11 cellular contexts compared by ENCODE assay signal in the genomic region with DNA sequence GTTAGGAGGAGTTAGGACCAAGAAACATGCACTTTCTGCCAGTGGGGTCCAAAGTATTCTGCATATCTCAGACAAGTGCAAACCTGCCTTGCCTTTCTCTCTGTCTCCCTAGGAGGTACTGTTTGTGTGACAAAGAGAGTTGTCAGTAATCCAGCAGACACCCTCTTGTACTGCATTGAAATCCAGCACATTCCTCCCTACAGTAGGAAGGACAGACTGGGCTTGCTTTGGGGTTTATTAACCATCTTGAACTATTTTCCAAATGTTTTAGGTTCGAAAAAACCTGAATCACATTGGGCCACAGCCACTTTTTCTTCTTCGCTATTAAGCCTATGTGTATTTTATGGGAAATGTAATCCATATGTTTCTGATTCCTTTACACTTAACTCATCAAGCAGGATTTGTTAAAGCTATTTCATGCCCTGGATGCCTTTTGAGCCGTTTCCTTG.
DNase-seq lines count a peak whose midpoint lies in the region; ATAC-seq and TF ChIP-seq lines count a peak whose summit lies in the region.
"Had no signal": no experiment of that assay in that cellular context is flagged by ENCODE, and none has a peak within 500 bp of the region (broad histone marks: within the 10 kb centered on the region; RNA-seq: fewer than 3 reads in every experiment).

No MANE protein-coding gene starts in this region.

- H3K27ac ChIP-seq in RWPE2 (ENCODE audit: poor library complexity, severe bottlenecking) (peak overlapping the region; percentile 79), fibroblast of lung (ENCODE audit: insufficient read depth, low read length) (peak overlapping the region; percentile 15)

- H3K4me1 Mint-ChIP-seq in osteocyte (ENCODE audit: unreplicated experiment): peaks cover 38% of the 10 kb centered on the region
- no peaks in the 10 kb centered on the region for H3K4me1 Mint-ChIP-seq in activated T-cell treated with anti-CD3 and anti-CD28 coated beads, Interleukin-2, amount 50 U/mL, for 4 hours (ENCODE audit: low read depth)
- H3K4me1 Mint-ChIP-seq: activated naive CD4-positive, alpha-beta T cell treated with anti-CD3 and anti-CD28 coated beads, Interleukin-2, amount 50 U/mL, for 24 hours had no signal

- no peaks in the 10 kb centered on the region for H3K79me2 ChIP-seq in fibroblast of lung (ENCODE audit: control insufficient read depth, insufficient read depth, low read length)

- H3K36me3 Mint-ChIP-seq in osteocyte (ENCODE audit: unreplicated experiment): no peaks in the 10 kb centered on the region
- no peaks in the 10 kb centered on the region for H3K36me3 Mint-ChIP-seq in activated T-cell treated with anti-CD3 and anti-CD28 coated beads, Interleukin-2, amount 50 U/mL, for 4 hours (ENCODE audit: insufficient read depth)
- H3K36me3 Mint-ChIP-seq: activated naive CD4-positive, alpha-beta T cell treated with anti-CD3 and anti-CD28 coated beads, Interleukin-2, amount 50 U/mL, for 24 hours had no signal

- H3K9me3 Mint-ChIP-seq in osteocyte (ENCODE audit: unreplicated experiment): peaks cover 3% of the 10 kb centered on the region
- H3K9me3 Mint-ChIP-seq in activated T-cell treated with anti-CD3 and anti-CD28 coated beads, Interleukin-2, amount 50 U/mL, for 4 hours: peaks cover 4% of the 10 kb centered on the region

- H3K4me3 Mint-ChIP-seq in osteocyte (ENCODE audit: unreplicated experiment): no peak overlapping the region
- no peak overlapping the region for H3K4me3 Mint-ChIP-seq in activated T-cell treated with anti-CD3 and anti-CD28 coated beads, Interleukin-2, amount 50 U/mL, for 4 hours
- H3K4me3 Mint-ChIP-seq: activated naive CD4-positive, alpha-beta T cell treated with anti-CD3 and anti-CD28 coated beads, Interleukin-2, amount 50 U/mL, for 24 hours had no signal

- H3K9me3 ChIP-seq in RWPE2 (ENCODE audit: severe bottlenecking): no peaks in the 10 kb centered on the region
- H3K9me3 ChIP-seq in fibroblast of lung (ENCODE audit: control insufficient read depth, insufficient read depth, low read depth, low read length): no peaks in the 10 kb centered on the region

- no peak overlapping the region for H3K9ac ChIP-seq in fibroblast of lung (ENCODE audit: insufficient read depth, low read length)

- TF ChIP-seq CTCF in RWPE2 (IDR thresholded peaks at IDR 0.05; ENCODE audit: poor library complexity, severe bottlenecking) (no peak), fibroblast of lung (conservative IDR thresholded peaks at IDR 0.05 in 1 of 2, IDR thresholded peaks at IDR 0.05 in 1 of 2; ENCODE audit: low read depth in 1 of 2, low read length in 2 of 2) (no peak), osteocyte (IDR thresholded peaks at IDR 0.05) (no peak)

- H3K27me3 ChIP-seq in RWPE2 (ENCODE audit: insufficient read depth, poor library complexity, severe bottlenecking) (no peaks in the 10 kb centered on the region), fibroblast of lung (ENCODE audit: control insufficient read depth, insufficient read depth, low read length) (no peaks in the 10 kb centered on the region)

- H2AFZ ChIP-seq in fibroblast of lung (ENCODE audit: low read length): no peak overlapping the region

- H3K36me3 ChIP-seq in RWPE2 (ENCODE audit: low read depth) (no peaks in the 10 kb centered on the region), fibroblast of lung (ENCODE audit: control insufficient read depth, insufficient read depth, low read length) (no peaks in the 10 kb centered on the region)

- no peaks in the 10 kb centered on the region for H3K27me3 Mint-ChIP-seq in osteocyte (ENCODE audit: unreplicated experiment)
- no peaks in the 10 kb centered on the region for H3K27me3 Mint-ChIP-seq in activated T-cell treated with anti-CD3 and anti-CD28 coated beads, Interleukin-2, amount 50 U/mL, for 4 hours (ENCODE audit: low read depth)

- peak overlapping the region; percentile 24 for H3K27ac Mint-ChIP-seq in osteocyte (ENCODE audit: unreplicated experiment)
- H3K27ac Mint-ChIP-seq: activated naive CD4-positive, alpha-beta T cell treated with anti-CD3 and anti-CD28 coated beads, Interleukin-2, amount 50 U/mL, for 24 hours had no signal

- DNase-seq in GM04503 (ENCODE audit: low read depth) (peak; percentile 50), RWPE2 (ENCODE audit: low spot score) (no peak), fibroblast of lung (ENCODE audit: low read depth in 2 of 2) (peak; percentile 69 to 76), osteocyte (ENCODE audit: extremely low spot score, unreplicated experiment) (no peak), NCI-H510A treated with DMSO at 0.1 percent for 48 hours (lab: John Stamatoyannopoulos, UW) (no peak)
- DNase-seq in activated T-cell treated with anti-CD3 and anti-CD28 coated beads, Interleukin-2, amount 50 U/mL, for 4 hours: no peak
- DNase-seq in stimulated activated naive CD4-positive, alpha-beta T cell treated with Interleukin-2 at 50 U/mL for 16 hours (lab: John Stamatoyannopoulos, UW): no peak
- DNase-seq: NCI-H1436; stimulated activated CD8-positive, alpha-beta memory T cell treated with anti-CD3 and anti-CD28 coated beads, Interleukin-4, amount 100 ng/mL, for 48 hours had no signal

- H4K20me1 ChIP-seq in fibroblast of lung (ENCODE audit: control insufficient read depth, extremely low read depth, insufficient read depth, low read length): no peaks in the 10 kb centered on the region

- no peak overlapping the region for H3K4me3 ChIP-seq in RWPE2 (ENCODE audit: severe bottlenecking)
- H3K4me3 ChIP-seq in fibroblast of lung (replicated peaks in 1 of 4; ENCODE audit: control extremely low read depth in 1 of 4, insufficient read depth in 1 of 4, low read depth in 3 of 4, low read length in 4 of 4): no peak overlapping the region

- peak overlapping the region; percentile 30 for H3K4me2 ChIP-seq in fibroblast of lung (ENCODE audit: extremely low read depth, insufficient read depth, low read length)

- H3K4me1 ChIP-seq in RWPE2 (ENCODE audit: insufficient read depth, poor library complexity, severe bottlenecking) (peaks cover 38% of the 10 kb centered on the region), fibroblast of lung (ENCODE audit: control insufficient read depth, extremely low read depth, insufficient read depth, low read length) (peaks cover 15% of the 10 kb centered on the region)

- ATAC-seq in RWPE2 (ENCODE audit: low read depth): peak; percentile 65
- ATAC-seq in activated T-cell treated with anti-CD3 and anti-CD28 coated beads, Interleukin-2, amount 50 U/mL, for 4 hours: no peak
- ATAC-seq in GM18858 (IDR thresholded peaks at IDR 0.05; ENCODE audit: unreplicated experiment): no peak

Comparison
In these comparisons a context has a peak if more than half of its experiments do, and no peak if none do; other contexts are left out.
1. DNase-seq: peak in GM04503 (single experiment) and fibroblast of lung (2 of 2); none in RWPE2 (single experiment), osteocyte (single experiment), activated T-cell treated with anti-CD3 and anti-CD28 coated beads, Interleukin-2, amount 50 U/mL, for 4 hours (single experiment), NCI-H510A treated with DMSO at 0.1 percent for 48 hours (single experiment) and stimulated activated naive CD4-positive, alpha-beta T cell treated with Interleukin-2 at 50 U/mL for 16 hours (single experiment).